8 cellular contexts compared by ENCODE assay signal in genomic region chr7:97499204-97499603, GRCh38.
DNase-seq lines count a peak whose midpoint lies in the region; ATAC-seq and TF ChIP-seq lines count a peak whose summit lies in the region.

No MANE protein-coding gene starts in this region.

- intact Hi-C loops in head of caudate nucleus (cut with DNase I) = no loop called here

- H3K36me3 ChIP-seq in suprapubic skin = no peaks in the 10 kb centered on the region

- DNase-seq in DMS53 (lab: John Stamatoyannopoulos, UW) (peak; percentile 82), HT1080 (ENCODE audit: low read depth) (peak; percentile 28), SK-N-DZ (ENCODE audit: low spot score) (peak; percentile 16), head of caudate nucleus (peak in 24 of 42 donors; percentile 9 to 69 (median 32)), suprapubic skin (ENCODE audit: low spot score in 2 of 2) (no peak), GDM1 (lab: John Stamatoyannopoulos, UW) (no peak)
- DNase-seq in stimulated activated CD8-positive, alpha-beta memory T cell treated with anti-CD3 and anti-CD28 coated beads, Interleukin-4, amount 100 ng/mL, for 48 hours = no peak

- no peak overlapping the region for H3K27ac ChIP-seq in suprapubic skin

- no peaks in the 10 kb centered on the region for H3K4me1 ChIP-seq in suprapubic skin

- no peak for TF ChIP-seq CTCF in suprapubic skin (IDR thresholded peaks at IDR 0.05)

- WGBS in suprapubic skin = 84% methylated on average over 1 of the region's 1 CpG

- no peak for TF ChIP-seq POLR2A in suprapubic skin (IDR thresholded peaks at IDR 0.05)

- peak; percentile 63 for ATAC-seq in GM18873 (IDR thresholded peaks at IDR 0.05; ENCODE audit: low FRiP score, unreplicated experiment)

- no peaks in the 10 kb centered on the region for H3K9me3 ChIP-seq in suprapubic skin

- no peaks in the 10 kb centered on the region for H3K27me3 ChIP-seq in suprapubic skin

- H3K4me3 ChIP-seq in suprapubic skin = no peak overlapping the region

- no peak for TF ChIP-seq EP300 in suprapubic skin (IDR thresholded peaks at IDR 0.05)

Comparison
In these comparisons a context has a peak if more than half of its experiments do, and no peak if none do; other contexts are left out.
1. DNase-seq: peak in DMS53 (single experiment), HT1080 (single experiment), SK-N-DZ (single experiment) and head of caudate nucleus (24 of 42); none in suprapubic skin (0 of 2), stimulated activated CD8-positive, alpha-beta memory T cell treated with anti-CD3 and anti-CD28 coated beads, Interleukin-4, amount 100 ng/mL, for 48 hours (single experiment) and GDM1 (single experiment).